In genomic region chr6:15736023-15736696, GRCh38 we compare ENCODE assay signal across 20 cellular contexts.
A peak's percentile ranks its signal among the peaks of the same experiment; 100 is the strongest.
DNase-seq lines count a peak whose midpoint lies in the region; ATAC-seq, FAIRE-seq and TF ChIP-seq lines count a peak whose summit lies in the region.
"Had no signal": no experiment of that assay in that cellular context is flagged by ENCODE, and none has a peak within 500 bp of the region (broad histone marks: within the 10 kb centered on the region; RNA-seq: fewer than 3 reads in every experiment).

No MANE protein-coding gene starts in this region.

- H3K4me3 ChIP-seq in Jurkat, Clone E6-1 (ENCODE audit: low read length): peak overlapping the region; percentile 2; the same call in 1 of the 2 replicates
- no peak overlapping the region for H3K4me3 ChIP-seq in astrocyte (ENCODE audit: insufficient read depth, low read depth, low read length)
- no peak overlapping the region for H3K4me3 ChIP-seq in parathyroid adenoma (ENCODE audit: low read depth, low read length)
- H3K4me3 ChIP-seq: esophagus squamous epithelium, PC-9, vagina had no signal

- H3K9me3 ChIP-seq in astrocyte (ENCODE audit: insufficient read depth, low read depth, low read length): no peaks in the 10 kb centered on the region
- H3K9me3 ChIP-seq in parathyroid adenoma (ENCODE audit: control insufficient read depth, low read length): no peaks in the 10 kb centered on the region
- H3K9me3 ChIP-seq: esophagus squamous epithelium, vagina had no signal

- H3K27me3 Mint-ChIP-seq in activated T-cell treated with anti-CD3 and anti-CD28 coated beads, Interleukin-2, amount 50 U/mL, for 4 hours (ENCODE audit: low read depth): peaks cover 2% of the 10 kb centered on the region
- peaks cover 3% of the 10 kb centered on the region for H3K27me3 Mint-ChIP-seq in astrocyte (ENCODE audit: low read depth, unreplicated experiment)

- DNase-seq in activated T-cell treated with anti-CD3 and anti-CD28 coated beads, Interleukin-2, amount 50 U/mL, for 4 hours: no peak
- DNase-seq in activated T-cell treated with anti-CD3 and anti-CD28 coated beads for 4 hours (no peak), astrocyte (ENCODE audit: low read depth) (no peak)
- DNase-seq in Jurkat, Clone E6-1 (ENCODE audit: low read depth, low spot score): no peak
- DNase-seq in activated CD8-positive, alpha-beta memory T cell treated with anti-CD3 and anti-CD28 coated beads, Interleukin-2, amount 50 U/mL, for 4 hours: no peak
- DNase-seq: CD4-positive, alpha-beta memory T cell; esophagus squamous epithelium; KG1; NCI-H82; stimulated activated CD4-positive, alpha-beta T cell treated with anti-CD3 and anti-CD28 coated beads, Interleukin-2, amount 100 ng/mL, for 48 hours; substantia nigra; T-helper 9 cell had no signal

- no peaks in the 10 kb centered on the region for H4K20me1 ChIP-seq in astrocyte (ENCODE audit: insufficient read depth, low read length)

- no peaks in the 10 kb centered on the region for H3K79me2 ChIP-seq in astrocyte (ENCODE audit: insufficient read depth, low read length)
- H3K79me2 ChIP-seq in parathyroid adenoma: no peaks in the 10 kb centered on the region

- peaks cover 40% of the 10 kb centered on the region for H3K4me1 Mint-ChIP-seq in activated T-cell treated with anti-CD3 and anti-CD28 coated beads, Interleukin-2, amount 50 U/mL, for 4 hours (ENCODE audit: low read depth)
- peaks cover 23% of the 10 kb centered on the region for H3K4me1 Mint-ChIP-seq in astrocyte (ENCODE audit: low read depth, unreplicated experiment)
- H3K4me1 Mint-ChIP-seq: central memory CD8-positive, alpha-beta T cell had no signal

- H3K9ac ChIP-seq in astrocyte (ENCODE audit: low read length): no peak overlapping the region
- H3K9ac ChIP-seq in parathyroid adenoma: no peak overlapping the region

- H3K9me3 Mint-ChIP-seq in activated T-cell treated with anti-CD3 and anti-CD28 coated beads, Interleukin-2, amount 50 U/mL, for 4 hours: peaks cover 5% of the 10 kb centered on the region
- H3K9me3 Mint-ChIP-seq in astrocyte (ENCODE audit: unreplicated experiment): no peaks in the 10 kb centered on the region
- H3K9me3 Mint-ChIP-seq: central memory CD8-positive, alpha-beta T cell had no signal

- H3K4me2 ChIP-seq in astrocyte (ENCODE audit: low read length) (peak overlapping the region; percentile 7), parathyroid adenoma (ENCODE audit: low read length) (no peak overlapping the region)
- H3K4me2 ChIP-seq: PC-9 had no signal

- FAIRE-seq in astrocyte (lab: Jason Lieb, UNC): no peak
- FAIRE-seq: GM18507, H54 had no signal

- H3K27ac ChIP-seq in astrocyte (ENCODE audit: low read depth, low read length): no peak overlapping the region
- no peak overlapping the region for H3K27ac ChIP-seq in parathyroid adenoma
- H3K27ac ChIP-seq: esophagus squamous epithelium, PC-9, vagina had no signal

- no peaks in the 10 kb centered on the region for H3K36me3 Mint-ChIP-seq in activated T-cell treated with anti-CD3 and anti-CD28 coated beads, Interleukin-2, amount 50 U/mL, for 4 hours (ENCODE audit: insufficient read depth)
- H3K36me3 Mint-ChIP-seq in astrocyte (ENCODE audit: low read depth, unreplicated experiment): no peaks in the 10 kb centered on the region
- H3K36me3 Mint-ChIP-seq: CD4-positive, alpha-beta memory T cell had no signal

- H2AFZ ChIP-seq in astrocyte (ENCODE audit: low read depth, low read length): no peak overlapping the region
- peak overlapping the region; percentile 39 for H2AFZ ChIP-seq in parathyroid adenoma
- H2AFZ ChIP-seq: PC-9 had no signal

- H3K4me1 ChIP-seq in astrocyte (ENCODE audit: insufficient read depth, low read length): peaks cover 7% of the 10 kb centered on the region
- H3K4me1 ChIP-seq in parathyroid adenoma: no peaks in the 10 kb centered on the region
- H3K4me1 ChIP-seq: esophagus squamous epithelium, vagina had no signal

- H3K36me3 ChIP-seq in astrocyte (ENCODE audit: insufficient read depth, low read length): no peaks in the 10 kb centered on the region
- no peaks in the 10 kb centered on the region for H3K36me3 ChIP-seq in parathyroid adenoma (ENCODE audit: control insufficient read depth, insufficient read depth, low read length)
- H3K36me3 ChIP-seq: esophagus squamous epithelium, vagina had no signal

- ATAC-seq in activated T-cell treated with anti-CD3 and anti-CD28 coated beads, Interleukin-2, amount 50 U/mL, for 4 hours: peak; percentile 19 to 22
- ATAC-seq in HG03432 (IDR thresholded peaks at IDR 0.05; ENCODE audit: unreplicated experiment) (no peak), GM21526 (IDR thresholded peaks at IDR 0.05; ENCODE audit: low FRiP score, unreplicated experiment) (no peak)

- TF ChIP-seq CTCF in astrocyte (IDR thresholded peaks at IDR 0.05; ENCODE audit: insufficient read depth, low read depth, low read length) (no peak), parathyroid adenoma (IDR thresholded peaks at IDR 0.05) (no peak)

- peak overlapping the region; percentile 45 for H3K4me3 Mint-ChIP-seq in activated T-cell treated with anti-CD3 and anti-CD28 coated beads, Interleukin-2, amount 50 U/mL, for 4 hours
- H3K4me3 Mint-ChIP-seq in astrocyte (ENCODE audit: unreplicated experiment): no peak overlapping the region
- H3K4me3 Mint-ChIP-seq: CD4-positive, alpha-beta memory T cell; central memory CD8-positive, alpha-beta T cell had no signal

- peaks cover 20% of the 10 kb centered on the region for H3K27me3 ChIP-seq in astrocyte (ENCODE audit: insufficient read depth, low read length)
- H3K27me3 ChIP-seq in parathyroid adenoma (ENCODE audit: control insufficient read depth, insufficient read depth, low read length): no peaks in the 10 kb centered on the region
- H3K27me3 ChIP-seq: vagina had no signal

- H3K27ac Mint-ChIP-seq in astrocyte (ENCODE audit: unreplicated experiment): peak overlapping the region; percentile 93

Comparison
In these comparisons a context has a peak if more than half of its experiments do, and no peak if none do; other contexts are left out.
1. ATAC-seq: peak in activated T-cell treated with anti-CD3 and anti-CD28 coated beads, Interleukin-2, amount 50 U/mL, for 4 hours (2 of 2); none in HG03432 (single experiment) and GM21526 (single experiment).